12 cellular contexts compared by ENCODE assay signal in genomic region chr17:36082062-36082461, GRCh38.
DNase-seq lines count a peak whose midpoint lies in the region; ATAC-seq and TF ChIP-seq lines count a peak whose summit lies in the region.
"Had no signal": no experiment of that assay in that cellular context is flagged by ENCODE, and none has a peak within 500 bp of the region (broad histone marks: within the 10 kb centered on the region; RNA-seq: fewer than 3 reads in every experiment).

No MANE protein-coding gene starts in this region.

- no peak for TF ChIP-seq CTCF in GM12864 (IDR thresholded peaks at IDR 0.05; ENCODE audit: low read depth, low read length, missing control alignments)

- DNase-seq in GM12864 (ENCODE audit: low read depth) (no peak), kidney tubule cell (ENCODE audit: low spot score) (peak; percentile 25), hepatic stellate cell (ENCODE audit: low spot score) (no peak)
- no peak for DNase-seq in activated effector memory CD4-positive, alpha-beta T cell treated with anti-CD3 and anti-CD28 coated beads, Interleukin-2, amount 50 U/mL, for 16 hours
- no peak for DNase-seq in activated CD4-positive, CD25-positive, alpha-beta regulatory T cell treated with anti-CD3 and anti-CD28 coated beads, Interleukin-2, amount 50 U/mL, for 72 hours
- DNase-seq in stimulated activated naive CD4-positive, alpha-beta T cell treated with Interleukin-2 at 50 U/mL for 16 hours (lab: John Stamatoyannopoulos, UW) = no peak
- DNase-seq: foreskin fibroblast, NCI-H1930 had no signal

- H3K4me3 ChIP-seq in GM12864 (ENCODE audit: low read depth, low read length) = peak overlapping the region; percentile 17; the same call in 1 of the 2 replicates
- H3K4me3 ChIP-seq: cardiac muscle cell, smooth muscle cell had no signal

- peak; percentile 13 for ATAC-seq in GM19467 (IDR thresholded peaks at IDR 0.05; ENCODE audit: unreplicated experiment)
- ATAC-seq in HG03442 (IDR thresholded peaks at IDR 0.05; ENCODE audit: unreplicated experiment) = peak; percentile 27
